In genomic region chr7:5486389-5486755, GRCh38 we compare ENCODE assay signal across 8 cellular contexts. TPM values are rescaled to one million over a fixed set of nuclear protein-coding genes. Genes with fewer than 3 reads are reported as not detected.
A peak's percentile ranks its signal among the peaks of the same experiment; 100 is the strongest.
DNase-seq lines count a peak whose midpoint lies in the region; ATAC-seq, FAIRE-seq and TF ChIP-seq lines count a peak whose summit lies in the region.
"Not testable (repeated sequence)": the region's sequence is repeated elsewhere in the genome, so short reads cannot be mapped to it uniquely, and the experiment has no call there.

No MANE protein-coding gene starts in this region.

- not testable (repeated sequence) for H3K9me3 ChIP-seq in A549; Loucy (ENCODE audit: insufficient read depth, low read depth, low read length); cardiac muscle cell (ENCODE audit: low read depth); muscle layer of colon (ENCODE audit: low read length); skeletal muscle tissue (ENCODE audit: control insufficient read depth in 3 of 3, low read length in 3 of 3)

- H3K9me2 ChIP-seq in Loucy (replicated peaks; ENCODE audit: low read depth, low read length): not testable (repeated sequence)

- not testable (repeated sequence) for H3K36me3 Mint-ChIP-seq in activated CD4-positive, alpha-beta memory T cell treated with anti-CD3 and anti-CD28 coated beads, Interleukin-2, amount 10 ng/mL, durations not matched to agents 7 days and 5 days (ENCODE audit: low read depth)

- not testable (repeated sequence) for H3K9me3 Mint-ChIP-seq in activated CD4-positive, alpha-beta memory T cell treated with anti-CD3 and anti-CD28 coated beads, Interleukin-2, amount 10 ng/mL, durations not matched to agents 7 days and 5 days

- H3K9ac ChIP-seq in Loucy (ENCODE audit: low read depth, low read length, poor library complexity, severe bottlenecking): peak overlapping the region; percentile 73
- H3K9ac ChIP-seq in muscle layer of colon (ENCODE audit: low read length): peak overlapping the region; percentile 65
- peak overlapping the region; percentile 74 to 81 (median 76) for H3K9ac ChIP-seq in skeletal muscle tissue (ENCODE audit: low read depth in 1 of 3, low read length in 3 of 3)

- not testable (repeated sequence) for H3K36me3 ChIP-seq in Loucy (ENCODE audit: insufficient read depth, low read length); cardiac muscle cell; muscle layer of colon (ENCODE audit: insufficient read depth, low read length); skeletal muscle tissue (ENCODE audit: control insufficient read depth in 3 of 3, insufficient read depth in 3 of 3, low read length in 3 of 3)

- not testable (repeated sequence) for H3K27me3 Mint-ChIP-seq in activated CD4-positive, alpha-beta memory T cell treated with anti-CD3 and anti-CD28 coated beads, Interleukin-2, amount 10 ng/mL, durations not matched to agents 7 days and 5 days

- not testable (repeated sequence) for TF ChIP-seq RAD21 in A549 (conservative IDR thresholded peaks at IDR 0.05 in 1 of 2, IDR thresholded peaks at IDR 0.05 in 1 of 2)

- peak overlapping the region; percentile 34 for H3K4me3 ChIP-seq in A549
- H3K4me3 ChIP-seq in Loucy (ENCODE audit: low read length, poor library complexity, severe bottlenecking): peak overlapping the region; percentile 82
- peak overlapping the region; percentile 45 to 57 for H3K4me3 ChIP-seq in cardiac fibroblast (replicated peaks in 1 of 2; ENCODE audit: low read depth in 2 of 2, low read length in 2 of 2)
- H3K4me3 ChIP-seq in cardiac muscle cell: peak overlapping the region; percentile 15
- H3K4me3 ChIP-seq in muscle layer of colon (ENCODE audit: low read depth in 1 of 2, low read length in 2 of 2): peak overlapping the region; percentile 29 to 73
- H3K4me3 ChIP-seq in skeletal muscle tissue (ENCODE audit: low read length in 3 of 3): peak overlapping the region; percentile 79 to 89 (median 85)

- not testable (repeated sequence) for FAIRE-seq in A549 (lab: Jason Lieb, UNC)

- not testable (repeated sequence) for H3F3A ChIP-seq in Loucy (ENCODE audit: low read depth)

- CTCF ChIA-PET in A549 (lab: Yijun Ruan, JAX): interaction anchor here (0.8 to 0.9 kb wide), 2 partner anchors 81 to 111 kb away, joined by 3 read pairs; no protein-coding TSS in a partner anchor
- CTCF ChIA-PET in activated CD4-positive, alpha-beta memory T cell treated with anti-CD3 and anti-CD28 coated beads, Interleukin-2, amount 10 ng/mL, durations not matched to agents 7 days and 5 days (lab: Charles Lee): not testable (repeated sequence)

- H3K4me1 ChIP-seq in A549; Loucy (ENCODE audit: insufficient read depth, low read length, poor library complexity, severe bottlenecking); cardiac muscle cell (ENCODE audit: low read depth); muscle layer of colon (ENCODE audit: insufficient read depth, low read length): not testable (repeated sequence)
- peaks cover 5 to 29% (median 27%) of the 10 kb centered on the region in 3 donors for H3K4me1 ChIP-seq in skeletal muscle tissue (ENCODE audit: control insufficient read depth in 3 of 3, insufficient read depth in 3 of 3, low read length in 3 of 3)

- H3K27ac ChIP-seq in A549 (peak overlapping the region; percentile 49 to 78; a peak in 5 of 6 replicates), muscle layer of colon (ENCODE audit: low read depth, low read length) (peak overlapping the region; percentile 88)
- not testable (repeated sequence) for H3K27ac ChIP-seq in cardiac muscle cell; skeletal muscle tissue (ENCODE audit: low read depth, low read length)

- WGBS in A549 (ENCODE audit: missing lambda C conversion rate): 74% methylated on average over 8 of the region's 8 CpGs

- TF ChIP-seq CTCF in A549 (IDR thresholded peaks at IDR 0.05); Loucy (conservative IDR thresholded peaks at IDR 0.05; ENCODE audit: low read length); cardiac fibroblast (IDR thresholded peaks at IDR 0.05; ENCODE audit: low read depth, low read length); cardiac muscle cell (IDR thresholded peaks at IDR 0.05; ENCODE audit: low read depth, low read length): not testable (repeated sequence)

- POLR2A ChIA-PET in A549 (lab: Yijun Ruan, JAX); activated CD4-positive, alpha-beta memory T cell treated with anti-CD3 and anti-CD28 coated beads, Interleukin-2, amount 10 ng/mL, durations not matched to agents 7 days and 5 days (lab: Charles Lee): not testable (repeated sequence)

- H3K4me1 Mint-ChIP-seq in activated CD4-positive, alpha-beta memory T cell treated with anti-CD3 and anti-CD28 coated beads, Interleukin-2, amount 10 ng/mL, durations not matched to agents 7 days and 5 days: peaks cover 12% of the 10 kb centered on the region

- TF ChIP-seq EP300 in A549 (IDR thresholded peaks at IDR 0.05): not testable (repeated sequence)

- H3K4me2 ChIP-seq in A549 (peak overlapping the region; percentile 85), Loucy (ENCODE audit: low read depth, low read length, poor library complexity, severe bottlenecking) (peak overlapping the region; percentile 76)

- peak overlapping the region; percentile 96 for H2AFZ ChIP-seq in Loucy (ENCODE audit: low read length)

- not testable (repeated sequence) for DNase-seq in A549 (ENCODE audit: low read depth in 1 of 2, low spot score in 1 of 2); activated CD4-positive, alpha-beta memory T cell treated with anti-CD3 and anti-CD28 coated beads, Interleukin-2, amount 10 ng/mL, durations not matched to agents 7 days and 5 days; cardiac fibroblast (ENCODE audit: low read depth in 2 of 2); cardiac muscle cell (ENCODE audit: low read depth in 1 of 2, low spot score in 1 of 2)

- not testable (repeated sequence) for H4K20me1 ChIP-seq in Loucy (ENCODE audit: insufficient read depth, low read length, poor library complexity, severe bottlenecking)

- H3K27me3 ChIP-seq in Loucy (ENCODE audit: insufficient read depth, low read length, poor library complexity, severe bottlenecking); cardiac muscle cell; muscle layer of colon (ENCODE audit: control insufficient read depth in 1 of 2, insufficient read depth in 2 of 2, low read length in 2 of 2); skeletal muscle tissue (ENCODE audit: control insufficient read depth in 3 of 3, insufficient read depth in 3 of 3, low read length in 3 of 3): not testable (repeated sequence)

- TF ChIP-seq POLR2A in A549 (IDR thresholded peaks at IDR 0.05; ENCODE audit: low read length): not testable (repeated sequence)

- H3K27ac Mint-ChIP-seq in activated CD4-positive, alpha-beta memory T cell treated with anti-CD3 and anti-CD28 coated beads, Interleukin-2, amount 10 ng/mL, durations not matched to agents 7 days and 5 days: not testable (repeated sequence)

- not testable (repeated sequence) for H3K79me2 ChIP-seq in Loucy (ENCODE audit: insufficient read depth, low read length)

- H3K4me3 Mint-ChIP-seq in activated CD4-positive, alpha-beta memory T cell treated with anti-CD3 and anti-CD28 coated beads, Interleukin-2, amount 10 ng/mL, durations not matched to agents 7 days and 5 days: peak overlapping the region; percentile 78

- not testable (repeated sequence) for ATAC-seq in A549
- ATAC-seq in GM19438 (IDR thresholded peaks at IDR 0.05; ENCODE audit: low read depth, unreplicated experiment): peak; percentile 13

RNA-seq across cellular contexts. Expression of gene FBXL18, which starts 27.2 kb away (rescaled TPM):
- polyA plus RNA-seq in A549 (2011; rRNA removed) (5.2 and 5.8 TPM in 2 replicates), A549 (2017; fragmentation: RNase III; extraction: RNeasy Plus Mini Kit Qiagen cat#74134 plus additional on column Dnase treatment) (12.3 to 13.0 TPM (median 12.7 TPM) in 3 replicates), cardiac muscle cell (5.1 and 8.3 TPM in 2 replicates)
- polyA plus RNA-seq in A549 (2012; cell fraction: cytosol; rRNA removed): 6.7 and 11.7 TPM in 2 replicates
- polyA plus RNA-seq in A549 (2012; cell fraction: nucleus; rRNA removed): 21.0 and 33.1 TPM in 2 replicates
- polyA minus RNA-seq in A549 (2011; rRNA and poly(A)+ RNA removed): 6.3 and 9.3 TPM in 2 replicates
- 10 to 100 TPM in 1 of 2 experiments, 1 to 10 TPM in 1; 9.4 to 10.1 TPM for total RNA-seq in activated CD4-positive, alpha-beta memory T cell treated with anti-CD3 and anti-CD28 coated beads, Interleukin-2, amount 10 ng/mL, durations not matched to agents 7 days and 5 days
- total RNA-seq in cardiac muscle cell (10.0 and 11.4 TPM in 2 replicates), skeletal muscle tissue (2.6 TPM)

RNA-seq across cellular contexts. Expression of gene ACTB, which starts 44.0 kb away (rescaled TPM):
- polyA plus RNA-seq in A549 (2011; rRNA removed) (1,312 and 1,863 TPM in 2 replicates), A549 (2017; fragmentation: RNase III; extraction: RNeasy Plus Mini Kit Qiagen cat#74134 plus additional on column Dnase treatment) (5,057 to 5,556 TPM (median 5,344 TPM) in 3 replicates), cardiac muscle cell (2,826 and 3,628 TPM in 2 replicates)
- 6,925 and 8,166 TPM in 2 replicates for polyA plus RNA-seq in A549 (2012; cell fraction: cytosol; rRNA removed)
- 8,032 and 13,648 TPM in 2 replicates for polyA plus RNA-seq in A549 (2012; cell fraction: nucleus; rRNA removed)
- 3,044 and 5,216 TPM in 2 replicates for polyA minus RNA-seq in A549 (2011; rRNA and poly(A)+ RNA removed)
- total RNA-seq in activated CD4-positive, alpha-beta memory T cell treated with anti-CD3 and anti-CD28 coated beads, Interleukin-2, amount 10 ng/mL, durations not matched to agents 7 days and 5 days: over 10,000 TPM; 11,429 to 11,435 TPM
- total RNA-seq in cardiac muscle cell (2,248 and 2,483 TPM in 2 replicates), skeletal muscle tissue (779 TPM)

Comparison
In these comparisons a context has a peak if more than half of its experiments do, and no peak if none do; other contexts are left out.
1. H3K4me3 ChIP-seq: peak in every context shown above with its lines; median percentile 85 in skeletal muscle tissue; 82 in Loucy; 51 in cardiac fibroblast; 51 in muscle layer of colon; 34 in A549; 15 in cardiac muscle cell.